ENCODE assay signal across 9 cellular contexts in the genomic region with DNA sequence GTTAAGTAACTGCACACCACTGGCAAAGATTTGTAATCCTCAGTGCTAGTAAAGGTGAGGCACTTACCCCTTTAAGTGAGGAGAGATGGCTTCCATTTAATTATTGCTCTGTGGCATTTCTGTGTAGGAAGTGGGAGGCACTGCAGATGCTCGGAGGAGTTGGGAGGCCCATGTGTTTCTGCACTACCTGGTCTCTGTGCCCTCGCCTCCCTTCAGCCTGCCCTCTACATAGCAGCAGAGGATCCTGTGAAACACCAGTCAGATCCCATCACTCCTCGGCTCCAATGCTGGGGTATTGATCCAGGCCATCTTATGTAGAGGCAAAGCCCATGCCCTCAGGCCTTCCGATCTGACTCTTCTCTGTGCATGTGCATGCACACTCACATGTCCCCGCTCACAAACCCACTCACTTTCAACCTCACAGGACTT.
A peak's percentile ranks its signal among the peaks of the same experiment; 100 is the strongest.
DNase-seq lines count a peak whose midpoint lies in the region; ATAC-seq lines count a peak whose summit lies in the region.
"Had no signal": no experiment of that assay in that cellular context is flagged by ENCODE, and none has a peak within 500 bp of the region (broad histone marks: within the 10 kb centered on the region; RNA-seq: fewer than 3 reads in every experiment).

No MANE protein-coding gene starts in this region.

- no peaks in the 10 kb centered on the region for H3K27me3 Mint-ChIP-seq in activated naive CD8-positive, alpha-beta T cell treated with anti-CD3 and anti-CD28 coated beads, Interleukin-2, amount 10 ng/mL, durations not matched to agents 7 days and 5 days

- H3K18ac ChIP-seq in neuronal stem cell (ENCODE audit: low read length): peak overlapping the region; percentile 83

- no peak overlapping the region for H3K9ac ChIP-seq in neuronal stem cell (ENCODE audit: low read depth, low read length, poor library complexity)

- peak; percentile 46 for ATAC-seq in GM21423 (IDR thresholded peaks at IDR 0.05; ENCODE audit: unreplicated experiment)
- ATAC-seq in activated naive CD8-positive, alpha-beta T cell treated with anti-CD3 and anti-CD28 coated beads, Interleukin-2, amount 10 ng/mL, durations not matched to agents 7 days and 5 days (ENCODE audit: low read depth): peak; percentile 91
- no peak for ATAC-seq in GM18498 (IDR thresholded peaks at IDR 0.05; ENCODE audit: unreplicated experiment)

- H2BK120ac ChIP-seq in neuronal stem cell (ENCODE audit: low read depth, low read length): no peak overlapping the region

- peaks cover 4% of the 10 kb centered on the region for H3K36me3 Mint-ChIP-seq in activated naive CD8-positive, alpha-beta T cell treated with anti-CD3 and anti-CD28 coated beads, Interleukin-2, amount 10 ng/mL, durations not matched to agents 7 days and 5 days

- no peak overlapping the region for H3K27ac ChIP-seq in neuronal stem cell (replicated peaks; ENCODE audit: low read length)
- H3K27ac ChIP-seq: colonic mucosa, VCaP had no signal

- no peak overlapping the region for H4K8ac ChIP-seq in neuronal stem cell (ENCODE audit: low read depth, low read length)

- no peak overlapping the region for H3K4me2 ChIP-seq in neuronal stem cell (ENCODE audit: insufficient read depth, low read length, poor library complexity, severe bottlenecking)

- H2AK5ac ChIP-seq in neuronal stem cell (ENCODE audit: low read depth, low read length): no peak overlapping the region

- H3K4me3 ChIP-seq in neuronal stem cell (ENCODE audit: low read length in 2 of 2): peak overlapping the region in 1 of 2 donors; percentile 50
- H3K4me3 ChIP-seq: colonic mucosa had no signal

- no peak overlapping the region for H3K14ac ChIP-seq in neuronal stem cell (ENCODE audit: low read length)

- H4K91ac ChIP-seq in neuronal stem cell (ENCODE audit: low read depth, low read length, poor library complexity): no peak overlapping the region

- H3K27me3 ChIP-seq in neuronal stem cell (ENCODE audit: control insufficient read depth in 3 of 3, insufficient read depth in 3 of 3, low read depth in 1 of 3, low read length in 3 of 3): no peaks in the 10 kb centered on the region
- H3K27me3 ChIP-seq: colonic mucosa had no signal

- H3K4ac ChIP-seq in neuronal stem cell (ENCODE audit: low read length): no peak overlapping the region

- no CpG with 5 or more reads among the region's 5 CpGs for WGBS in neuronal stem cell (ENCODE audit: extremely low coverage in 2 of 2, insufficient read length in 2 of 2, insufficient replicate concordance in 1 of 2), 2 donors

- no peak overlapping the region for H3K23ac ChIP-seq in neuronal stem cell (ENCODE audit: low read depth, low read length, poor library complexity)

- H2BK15ac ChIP-seq in neuronal stem cell (ENCODE audit: low read length): no peak overlapping the region

- DNase-seq in MV-4-11 (lab: John Stamatoyannopoulos, UW): peak; percentile 26
- peak; percentile 55 for DNase-seq in activated naive CD8-positive, alpha-beta T cell treated with anti-CD3 and anti-CD28 coated beads, Interleukin-2, amount 10 ng/mL, durations not matched to agents 7 days and 5 days
- no peak for DNase-seq in neuronal stem cell (ENCODE audit: low spot score)
- no peak for DNase-seq in C1 segment of cervical spinal cord (lab: John Stamatoyannopoulos, UW)
- no peak for DNase-seq in DMS114 treated with DMSO at 0.1 percent for 48 hours (lab: John Stamatoyannopoulos, UW; ENCODE audit: unreplicated experiment)
- DNase-seq: colonic mucosa had no signal

- peaks cover 3% of the 10 kb centered on the region for H3K79me1 ChIP-seq in neuronal stem cell (ENCODE audit: low read depth, low read length)

- POLR2A ChIA-PET in activated naive CD8-positive, alpha-beta T cell treated with anti-CD3 and anti-CD28 coated beads, Interleukin-2, amount 10 ng/mL, durations not matched to agents 7 days and 5 days (lab: Charles Lee): no interaction called here

- no peak overlapping the region for H2AFZ ChIP-seq in neuronal stem cell (ENCODE audit: low read length)

- H2BK5ac ChIP-seq in neuronal stem cell (ENCODE audit: low read length): no peak overlapping the region

- peak overlapping the region; percentile 96 for H3K27ac Mint-ChIP-seq in activated naive CD8-positive, alpha-beta T cell treated with anti-CD3 and anti-CD28 coated beads, Interleukin-2, amount 10 ng/mL, durations not matched to agents 7 days and 5 days

- no peaks in the 10 kb centered on the region for H3K36me3 ChIP-seq in neuronal stem cell (replicated peaks in 1 of 2; ENCODE audit: control insufficient read depth in 2 of 2, insufficient read depth in 2 of 2, low read length in 2 of 2)
- H3K36me3 ChIP-seq: colonic mucosa had no signal

- no peaks in the 10 kb centered on the region for H3K9me3 Mint-ChIP-seq in activated naive CD8-positive, alpha-beta T cell treated with anti-CD3 and anti-CD28 coated beads, Interleukin-2, amount 10 ng/mL, durations not matched to agents 7 days and 5 days

- H3K4me1 Mint-ChIP-seq in activated naive CD8-positive, alpha-beta T cell treated with anti-CD3 and anti-CD28 coated beads, Interleukin-2, amount 10 ng/mL, durations not matched to agents 7 days and 5 days: peaks cover 39% of the 10 kb centered on the region

- H2BK12ac ChIP-seq in neuronal stem cell (ENCODE audit: low read length): no peak overlapping the region

- H3K4me1 ChIP-seq in neuronal stem cell (ENCODE audit: control insufficient read depth in 2 of 2, insufficient read depth in 1 of 2, low read depth in 1 of 2, low read length in 2 of 2): peaks cover 6 to 8% of the 10 kb centered on the region in 2 donors

- no peaks in the 10 kb centered on the region for H3K9me3 ChIP-seq in neuronal stem cell (replicated peaks in 1 of 2; ENCODE audit: control insufficient read depth in 2 of 2, insufficient read depth in 1 of 2, low read depth in 1 of 2, low read length in 2 of 2)
- H3K9me3 ChIP-seq: colonic mucosa had no signal

- peak overlapping the region; percentile 87 for H3K4me3 Mint-ChIP-seq in activated naive CD8-positive, alpha-beta T cell treated with anti-CD3 and anti-CD28 coated beads, Interleukin-2, amount 10 ng/mL, durations not matched to agents 7 days and 5 days

Comparison
In these comparisons a context has a peak if more than half of its experiments do, and no peak if none do; other contexts are left out.
1. DNase-seq: peak in MV-4-11 (single experiment) and activated naive CD8-positive, alpha-beta T cell treated with anti-CD3 and anti-CD28 coated beads, Interleukin-2, amount 10 ng/mL, durations not matched to agents 7 days and 5 days (single experiment); none in neuronal stem cell (single experiment), C1 segment of cervical spinal cord (0 of 14) and DMS114 treated with DMSO at 0.1 percent for 48 hours (single experiment).